ENCODE assay signal across 8 cellular contexts in genomic region chr15:84631706-84632272, GRCh38. TPM values are rescaled to one million over a fixed set of nuclear protein-coding genes. Genes with fewer than 3 reads are reported as not detected.
DNase-seq lines count a peak whose midpoint lies in the region; ATAC-seq and TF ChIP-seq lines count a peak whose summit lies in the region.

No MANE protein-coding gene starts in this region.

- H3K36me3 Mint-ChIP-seq in naive B cell = peaks cover 0 to 4% of the 10 kb centered on the region in 2 donors

- DNase-seq in cardiac fibroblast (ENCODE audit: low read depth in 2 of 2) (peak; percentile 32 to 46), naive B cell (no peak), NCI-H510A (lab: John Stamatoyannopoulos, UW) (no peak)
- no peak for DNase-seq in stimulated activated naive CD4-positive, alpha-beta T cell (lab: John Stamatoyannopoulos, UW)

- peaks cover 47% of the 10 kb centered on the region; the same call in 1 of the 2 replicates for H3K79me2 ChIP-seq in Loucy (ENCODE audit: insufficient read depth, low read length)

- 0 out of 2 replicates have a peak, but pooled peaks cover 3% of the 10 kb centered on the region for H3F3A ChIP-seq in Loucy (ENCODE audit: low read depth)

- peaks cover 0 to 16% (median 5%) of the 10 kb centered on the region in 11 experiments; a peak in 8 of 22 replicates for H4K20me1 ChIP-seq in BLaER1 treated with 17β-estradiol and CSF1 and Interleukin-3, amounts not matched to agents 10 nM and 100 nM
- H4K20me1 ChIP-seq in Loucy (ENCODE audit: insufficient read depth, low read length, poor library complexity, severe bottlenecking) = peaks cover 23% of the 10 kb centered on the region

- peaks cover 50 to 61% (median 54%) of the 10 kb centered on the region in 10 experiments for H3K4me1 ChIP-seq in BLaER1 treated with 17β-estradiol and CSF1 and Interleukin-3, amounts not matched to agents 10 nM and 100 nM
- peaks cover 26% of the 10 kb centered on the region for H3K4me1 ChIP-seq in Loucy (ENCODE audit: insufficient read depth, low read length, poor library complexity, severe bottlenecking)

- H3K9me3 Mint-ChIP-seq in naive B cell = no peaks in the 10 kb centered on the region

- peaks cover 33 to 39% (median 34%) of the 10 kb centered on the region in 3 donors for H3K4me1 Mint-ChIP-seq in naive B cell

- no peaks in the 10 kb centered on the region for H3K27me3 ChIP-seq in BLaER1 treated with 17β-estradiol and CSF1 and Interleukin-3, amounts not matched to agents 10 nM and 100 nM
- H3K27me3 ChIP-seq in Loucy (ENCODE audit: insufficient read depth, low read length, poor library complexity, severe bottlenecking) = no peaks in the 10 kb centered on the region

- no peaks in the 10 kb centered on the region for H3K9me3 ChIP-seq in BLaER1 treated with 17β-estradiol and CSF1 and Interleukin-3, amounts not matched to agents 10 nM and 100 nM (replicated peaks in 1 of 11)
- no peaks in the 10 kb centered on the region for H3K9me3 ChIP-seq in Loucy (ENCODE audit: insufficient read depth, low read depth, low read length)

- H3K27me3 Mint-ChIP-seq in naive B cell = no peaks in the 10 kb centered on the region

- peak overlapping the region; percentile 76 to 89 (median 81) for H3K27ac ChIP-seq in BLaER1 treated with 17β-estradiol and CSF1 and Interleukin-3, amounts not matched to agents 10 nM and 100 nM

- no peaks in the 10 kb centered on the region for H3K9me2 ChIP-seq in Loucy (replicated peaks; ENCODE audit: low read depth, low read length)

- H2AFZ ChIP-seq in Loucy (ENCODE audit: low read length) = peak overlapping the region; percentile 86

- H3K4me3 Mint-ChIP-seq in naive B cell = peak overlapping the region; percentile 88 to 99 (median 96)

- TF ChIP-seq CTCF in Loucy (conservative IDR thresholded peaks at IDR 0.05; ENCODE audit: low read length) = no peak
- no peak for TF ChIP-seq CTCF in cardiac fibroblast (IDR thresholded peaks at IDR 0.05; ENCODE audit: low read depth, low read length)

- peak overlapping the region; percentile 90 to 100 (median 96) for H3K4me2 ChIP-seq in BLaER1 treated with 17β-estradiol and CSF1 and Interleukin-3, amounts not matched to agents 10 nM and 100 nM
- peak overlapping the region; percentile 98 for H3K4me2 ChIP-seq in Loucy (ENCODE audit: low read depth, low read length, poor library complexity, severe bottlenecking)

- H3K4me3 ChIP-seq in BLaER1 treated with 17β-estradiol and CSF1 and Interleukin-3, amounts not matched to agents 10 nM and 100 nM = peak overlapping the region; percentile 60 to 78 (median 70)
- H3K4me3 ChIP-seq in Loucy (ENCODE audit: low read length, poor library complexity, severe bottlenecking) (peak overlapping the region; percentile 94), cardiac fibroblast (replicated peaks in 1 of 2; ENCODE audit: low read depth in 2 of 2, low read length in 2 of 2) (peak overlapping the region; percentile 70 to 73)

- peak overlapping the region; percentile 64 to 88 (median 80) for H3K9ac ChIP-seq in BLaER1 treated with 17β-estradiol and CSF1 and Interleukin-3, amounts not matched to agents 10 nM and 100 nM
- peak overlapping the region; percentile 80 for H3K9ac ChIP-seq in Loucy (ENCODE audit: low read depth, low read length, poor library complexity, severe bottlenecking)

- peaks cover 0 to 29% (median 8%) of the 10 kb centered on the region in 11 experiments; a peak in 12 of 22 replicates for H3K36me3 ChIP-seq in BLaER1 treated with 17β-estradiol and CSF1 and Interleukin-3, amounts not matched to agents 10 nM and 100 nM
- no peaks in the 10 kb centered on the region for H3K36me3 ChIP-seq in Loucy (ENCODE audit: insufficient read depth, low read length)

- peak overlapping the region; percentile 94 to 97 (median 96) for H3K27ac Mint-ChIP-seq in naive B cell

- ATAC-seq in naive B cell (ENCODE audit: low read depth in 2 of 2) = no peak
- no peak for ATAC-seq in HG03045 (IDR thresholded peaks at IDR 0.05; ENCODE audit: unreplicated experiment)
- no peak for ATAC-seq in HG02623 (IDR thresholded peaks at IDR 0.05; ENCODE audit: unreplicated experiment)

RNA-seq across cellular contexts. Expression of gene WDR73, which starts 22.3 kb away (rescaled TPM):
- polyA plus RNA-seq in naive B cell (ENCODE audit: low read depth in 6 of 6) = 10 to 100 TPM; 15.0 to 22.2 (median 18.0) TPM

RNA-seq across cellular contexts. Expression of gene NMB, which starts 26.2 kb away (rescaled TPM):
- polyA plus RNA-seq in naive B cell (ENCODE audit: low read depth in 6 of 6) = 1 to 10 TPM; 3.1 to 8.2 (median 3.6) TPM

RNA-seq across cellular contexts. Expression of gene ZSCAN2, which starts 31.0 kb away (rescaled TPM):
- polyA plus RNA-seq in naive B cell (ENCODE audit: low read depth in 6 of 6) = 10 to 100 TPM in 2 of 6 donors, 1 to 10 TPM in 4; 7.6 to 14.8 (median 9.0) TPM

Comparison
In these comparisons a context has a peak if more than half of its experiments do, and no peak if none do; other contexts are left out.
1. DNase-seq: peak in cardiac fibroblast (2 of 2); none in naive B cell (single experiment), stimulated activated naive CD4-positive, alpha-beta T cell (0 of 6) and NCI-H510A (single experiment).
2. Peak in every context shown above with its lines, with median percentiles within 50 percentile points of each other: H3K4me3 ChIP-seq.